Comparison of ENCODE assay signal across 2 cellular contexts in genomic region chr1:100750002-100750885, GRCh38.
A peak's percentile ranks its signal among the peaks of the same experiment; 100 is the strongest.
TF ChIP-seq lines count a peak whose summit lies in the region.

No MANE protein-coding gene starts in this region.

TF ChIP-seq in HepG2, 621 proteins besides CTCF, POLR2A, EP300 and RAD21 (continued from another document):
- TF ChIP-seq CENPBD1 (CRISPR knock-in tag; IDR thresholded peaks at IDR 0.05; ENCODE audit: borderline replicate concordance, low read depth) (no peak), STAG1 (CRISPR knock-in tag; IDR thresholded peaks at IDR 0.05) (peak; percentile 43), MAFK (conservative IDR thresholded peaks at IDR 0.05 in 1 of 2, IDR thresholded peaks at IDR 0.05 in 1 of 2; ENCODE audit: low read length in 2 of 2) (0 out of 4 replicates have a peak, but pooled peaks of 1 of the 2 experiments have one; percentile 6), U2AF2 (IDR thresholded peaks at IDR 0.05; ENCODE audit: low read depth, low read length) (no peak), DPF2 (CRISPR knock-in tag; IDR thresholded peaks at IDR 0.05; ENCODE audit: borderline replicate concordance, low read depth) (no peak), BHLHE40 (IDR thresholded peaks at IDR 0.05; ENCODE audit: low read length) (no peak), PCBP1 (IDR thresholded peaks at IDR 0.05; ENCODE audit: borderline replicate concordance, low read depth, low read length) (no peak), NFE2L2 (IDR thresholded peaks at IDR 0.05; ENCODE audit: low read length) (peak; percentile 65), TSC22D2 (CRISPR knock-in tag; IDR thresholded peaks at IDR 0.05; ENCODE audit: borderline replicate concordance) (no peak), ZNF652 (CRISPR knock-in tag; IDR thresholded peaks at IDR 0.05; ENCODE audit: borderline replicate concordance, low read depth) (no peak), ZNF232 (CRISPR knock-in tag; IDR thresholded peaks at IDR 0.05; ENCODE audit: borderline replicate concordance) (no peak), CEBPB (IDR thresholded peaks at IDR 0.05; ENCODE audit: borderline replicate concordance, low read depth, low read length) (no peak), ZFY (CRISPR knock-in tag; IDR thresholded peaks at IDR 0.05) (no peak), ZNF280D (CRISPR knock-in tag; IDR thresholded peaks at IDR 0.05) (no peak), ZBTB20 (CRISPR knock-in tag; IDR thresholded peaks at IDR 0.05; ENCODE audit: borderline replicate concordance, low read depth) (no peak), CREB1 (IDR thresholded peaks at IDR 0.05) (peak; percentile 26; the same call in 1 of the 2 replicates), CREB1 (CRISPR knock-in tag; IDR thresholded peaks at IDR 0.05) (no peak), HNF1B (CRISPR knock-in tag; IDR thresholded peaks at IDR 0.05) (no peak), ZNF563 (CRISPR knock-in tag; IDR thresholded peaks at IDR 0.05) (no peak), ZSCAN21 (CRISPR knock-in tag; IDR thresholded peaks at IDR 0.05; ENCODE audit: borderline replicate concordance) (no peak), MXD4 (CRISPR knock-in tag; IDR thresholded peaks at IDR 0.05) (no peak), ASH2L (IDR thresholded peaks at IDR 0.05; ENCODE audit: insufficient read length, low read depth, low read length) (no peak), U2AF1 (optimal IDR thresholded peaks at IDR 0.05; ENCODE audit: low read depth, low read length) (no peak), ZNF766 (CRISPR knock-in tag; IDR thresholded peaks at IDR 0.05; ENCODE audit: borderline replicate concordance) (no peak), CBX5 (CRISPR knock-in tag; IDR thresholded peaks at IDR 0.05; ENCODE audit: borderline replicate concordance) (no peak), SRSF9 (IDR thresholded peaks at IDR 0.05; ENCODE audit: borderline replicate concordance, insufficient read depth, low read depth, low read length, poor library complexity, severe bottlenecking) (no peak), RELA (CRISPR knock-in tag; IDR thresholded peaks at IDR 0.05) (no peak)

TF ChIP-seq in K562, 482 proteins besides CTCF, POLR2A, EP300 and RAD21 (continued from another document):
- TF ChIP-seq GMEB1 (CRISPR knock-in tag; IDR thresholded peaks at IDR 0.05) (no peak), JUND (IDR thresholded peaks at IDR 0.05; ENCODE audit: borderline replicate concordance, low read depth, low read length) (no peak), JUND (tag; IDR thresholded peaks at IDR 0.05; ENCODE audit: borderline replicate concordance, low read depth, low read length) (0 out of 3 replicates have a peak, but pooled peaks have one; percentile 32), MCM3 (IDR thresholded peaks at IDR 0.05) (no peak)
TF ChIP-seq in K562: peak in this region for 12.
